In the genomic region with DNA sequence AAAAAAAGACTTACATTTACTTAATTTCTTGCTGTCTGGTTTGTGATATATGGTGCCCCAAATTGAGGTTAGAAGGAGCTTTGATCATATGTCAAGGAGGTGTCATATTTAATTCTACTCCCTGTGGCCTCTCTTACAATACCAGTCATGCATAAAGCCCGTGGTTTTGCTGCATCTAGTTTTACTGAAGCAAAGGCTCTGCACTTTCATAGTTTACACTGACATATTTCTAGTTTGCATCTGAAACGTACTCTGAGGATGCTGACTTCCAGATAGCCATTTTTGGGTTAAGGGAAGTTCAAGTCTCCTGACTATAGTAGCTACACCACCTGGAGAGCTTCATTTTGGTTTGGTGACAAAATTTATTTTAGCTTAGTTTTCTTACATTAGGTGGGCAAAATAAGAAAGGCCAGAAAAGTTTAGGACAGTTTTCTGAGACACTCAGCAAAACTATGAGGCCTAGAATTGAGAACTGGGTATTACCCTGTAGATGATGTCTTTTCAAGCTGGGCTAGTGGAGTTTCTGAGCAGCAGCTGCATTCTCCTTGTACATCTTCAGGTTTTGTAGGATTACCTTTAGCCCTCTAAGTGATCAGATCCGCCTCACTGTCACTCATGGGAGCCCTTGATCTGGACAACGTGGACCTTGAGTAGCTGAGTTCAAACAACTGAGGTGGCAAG, we compare ENCODE assay signal across 8 cellular contexts. TPM values are rescaled to one million over a fixed set of nuclear protein-coding genes. Genes with fewer than 3 reads are reported as not detected.
A peak's percentile ranks its signal among the peaks of the same experiment; 100 is the strongest.
DNase-seq lines count a peak whose midpoint lies in the region; ATAC-seq, FAIRE-seq and TF ChIP-seq lines count a peak whose summit lies in the region.
"Not testable (repeated sequence)": the region's sequence is repeated elsewhere in the genome, so short reads cannot be mapped to it uniquely, and the experiment has no call there.

No MANE protein-coding gene starts in this region.

- H3K79me2 ChIP-seq in GM12878 (ENCODE audit: control insufficient read depth, insufficient read depth, low read length), result not testable (repeated sequence)

- intact Hi-C loops in GM12878 (cut with micrococcal nuclease; ENCODE audit: unreplicated experiment), result not testable (repeated sequence)

- in situ Hi-C loops in GM12878 (cut with MboI), result not testable (repeated sequence)

- not testable (repeated sequence) for BruUV-seq in GM12878 (replicated peaks; lab: Mats Ljungman, UMichigan)

- H3K27me3 Mint-ChIP-seq in stimulated activated naive B cell treated with anti-CD40 and anti-IgM and Interleukin-4, amounts not matched to agents 10 μg/mL and 1 μg/mL and 100 μg/mL, for 72 hours, result not testable (repeated sequence)

- H4K20me1 ChIP-seq in GM12878 (ENCODE audit: control insufficient read depth, insufficient read depth), result not testable (repeated sequence)

- not testable (repeated sequence) for H3K4me3 Mint-ChIP-seq in stimulated activated naive B cell treated with anti-CD40 and anti-IgM and Interleukin-4, amounts not matched to agents 10 μg/mL and 1 μg/mL and 100 μg/mL, for 72 hours

- not testable (repeated sequence) for H3K4me1 ChIP-seq in GM12878 (ENCODE audit: control insufficient read depth, insufficient read depth, low read length)

- not testable (repeated sequence) for TF ChIP-seq POLR2A in GM12878 (IDR thresholded peaks at IDR 0.05; ENCODE audit: low read depth, low read length)

- SMC1A ChIA-PET in GM12878 (lab: Charles Lee; ENCODE audit: uncharacterized antibody, unreplicated experiment), result not testable (repeated sequence)

- not testable (repeated sequence) for TF ChIP-seq CTCF in GM12878 (IDR thresholded peaks at IDR 0.05 in 2 of 3, conservative IDR thresholded peaks at IDR 0.05 in 1 of 3; ENCODE audit: control insufficient read depth in 2 of 3, extremely low read depth in 1 of 3, insufficient read depth in 1 of 3, low read depth in 3 of 3, low read length in 3 of 3)

- peak; percentile 95 for ATAC-seq in GM18511 (IDR thresholded peaks at IDR 0.05; ENCODE audit: unreplicated experiment)
- ATAC-seq in GM19397 (IDR thresholded peaks at IDR 0.05; ENCODE audit: unreplicated experiment), result peak; percentile 68
- peak; percentile 69 for ATAC-seq in GM21717 (IDR thresholded peaks at IDR 0.05; ENCODE audit: unreplicated experiment)
- peak; percentile 81 for ATAC-seq in HG03025 (IDR thresholded peaks at IDR 0.05; ENCODE audit: low FRiP score, unreplicated experiment)
- peak; percentile 62 for ATAC-seq in HG03460 (IDR thresholded peaks at IDR 0.05; ENCODE audit: unreplicated experiment)
- peak; percentile 79 for ATAC-seq in GM12878
- ATAC-seq in stimulated activated naive B cell treated with anti-CD40 and anti-IgM and Interleukin-4, amounts not matched to agents 10 μg/mL and 1 μg/mL and 100 μg/mL, for 72 hours (replicated peaks), result peak; percentile 89 to 93

- not testable (repeated sequence) for H3K9ac ChIP-seq in GM12878 (ENCODE audit: control insufficient read depth, insufficient read depth, low read length)

- H3K36me3 Mint-ChIP-seq in stimulated activated naive B cell treated with anti-CD40 and anti-IgM and Interleukin-4, amounts not matched to agents 10 μg/mL and 1 μg/mL and 100 μg/mL, for 72 hours, result not testable (repeated sequence)

- H3K9me3 ChIP-seq in GM12878 (replicated peaks; ENCODE audit: control insufficient read depth, insufficient read depth, low read length), result not testable (repeated sequence)

- 0% methylated on average over 1 of the region's 4 CpGs for WGBS in GM12878 (ENCODE audit: insufficient coverage, insufficient replicate concordance, low lambda C conversion rate, missing lambda C conversion rate)

- H3K36me3 ChIP-seq in GM12878 (ENCODE audit: control insufficient read depth in 2 of 2, insufficient read depth in 2 of 2, low read length in 1 of 2), result not testable (repeated sequence)

- POLR2A ChIA-PET in GM12878 (lab: Charles Lee), result not testable (repeated sequence)

- not testable (repeated sequence) for TF ChIP-seq EP300 in GM12878 (IDR thresholded peaks at IDR 0.05; ENCODE audit: borderline replicate concordance in 1 of 2, control insufficient read depth in 1 of 2, low read depth in 2 of 2, low read length in 2 of 2)

- DNase-seq in RCC 7860 (ENCODE audit: low spot score); GM12878 (ENCODE audit: low read depth, low spot score); stimulated activated naive B cell treated with anti-CD40 and anti-IgM and Interleukin-4, amounts not matched to agents 10 μg/mL and 1 μg/mL and 100 μg/mL, for 72 hours: not testable (repeated sequence)

- H3K27ac Mint-ChIP-seq in stimulated activated naive B cell treated with anti-CD40 and anti-IgM and Interleukin-4, amounts not matched to agents 10 μg/mL and 1 μg/mL and 100 μg/mL, for 72 hours, result not testable (repeated sequence)

- RAD21 ChIA-PET in GM12878 (lab: Charles Lee; ENCODE audit: unreplicated experiment), result not testable (repeated sequence)

- not testable (repeated sequence) for H3K4me3 ChIP-seq in GM12878

- H2AFZ ChIP-seq in GM12878 (ENCODE audit: control insufficient read depth, low read depth, low read length), result not testable (repeated sequence)

- H3K27ac ChIP-seq in GM12878 (ENCODE audit: control insufficient read depth, insufficient read depth), result not testable (repeated sequence)

- H3K4me1 Mint-ChIP-seq in stimulated activated naive B cell treated with anti-CD40 and anti-IgM and Interleukin-4, amounts not matched to agents 10 μg/mL and 1 μg/mL and 100 μg/mL, for 72 hours, result not testable (repeated sequence)

- not testable (repeated sequence) for H3K27me3 ChIP-seq in GM12878 (replicated peaks in 1 of 2; ENCODE audit: control insufficient read depth in 2 of 2, insufficient read depth in 2 of 2, low read length in 1 of 2)

- peak; percentile 65 for FAIRE-seq in RCC 7860 (lab: Jason Lieb, UNC)
- not testable (repeated sequence) for FAIRE-seq in GM12878 (lab: Jason Lieb, UNC)

- TF ChIP-seq RAD21 in GM12878 (IDR thresholded peaks at IDR 0.05; ENCODE audit: insufficient read depth, low read depth, low read length), result not testable (repeated sequence)

- not testable (repeated sequence) for H3K4me2 ChIP-seq in GM12878 (ENCODE audit: control insufficient read depth, insufficient read depth)

- H3K9me3 Mint-ChIP-seq in stimulated activated naive B cell treated with anti-CD40 and anti-IgM and Interleukin-4, amounts not matched to agents 10 μg/mL and 1 μg/mL and 100 μg/mL, for 72 hours, result not testable (repeated sequence)

- CTCF ChIA-PET in GM12878 (lab: Yijun Ruan, JAX), result not testable (repeated sequence)

TF ChIP-seq in GM12878, 131 proteins besides CTCF, POLR2A, EP300 and RAD21:
- TF ChIP-seq SRF (IDR thresholded peaks at IDR 0.05; ENCODE audit: low read depth in 2 of 2, low read length in 2 of 2), result peak in 1 of 2 experiments; percentile 56; a peak in 1 of 4 replicates

RNA-seq across cellular contexts. Expression of gene SRGAP2C, which starts 47.8 kb away (rescaled TPM):
- total RNA-seq in GM12878 (2013; cell fraction: nucleolus; rRNA removed), result 3.1 and 3.3 TPM in 2 replicates
- total RNA-seq in GM12878 (2014; rRNA removed) (1.7 and 2.4 TPM in 2 replicates), GM12878 (2014; rRNA removed; fragmentation: Illumina TruSeq; extraction: Trizol) (2.3 TPM in 2 replicates), GM12878 (2021) (6.0 and 7.6 TPM in 2 replicates)
- polyA plus RNA-seq in GM12878 (2011; ENCODE audit: low read depth), result 0.73 TPM
- polyA plus RNA-seq in GM12878 (2011; rRNA removed) (3.5 and 4.0 TPM in 2 replicates), GM12878 (2014; fragmentation: Illumina TruSeq; extraction: Trizol) (1.7 and 2.3 TPM in 2 replicates), GM12878 (2014; fragmentation: Nextera tagmentation; extraction: Ambion mirVana) (1 to 10 TPM in 1 of 2 experiments, under 1 TPM in 1; 0.82 to 1.4 TPM), GM12878 (2014; rRNA removed) (1.0 and 1.2 TPM in 2 replicates), GM12878 (2016; fragmentation: Nextera tagmentation; extraction: Ambion mirVana) (1 to 10 TPM; 2.3 to 2.6 TPM)
- polyA plus RNA-seq in GM12878 (2011; cell fraction: cytosol; rRNA removed), result 1.5 and 2.7 TPM in 2 replicates
- 2.2 and 2.9 TPM in 2 replicates for polyA plus RNA-seq in GM12878 (2011; cell fraction: nucleus; rRNA removed)
- polyA plus RNA-seq in GM12878 (2012), result 1.2 and 1.8 TPM in 2 replicates
- 4.6 and 8.3 TPM in 2 replicates for polyA minus RNA-seq in GM12878 (2011; rRNA and poly(A)+ RNA removed)
- 2.4 and 9.0 TPM in 2 replicates for polyA minus RNA-seq in GM12878 (2011; cell fraction: cytosol; rRNA and poly(A)+ RNA removed)
- polyA minus RNA-seq in GM12878 (2011; cell fraction: nucleus; rRNA and poly(A)+ RNA removed), result 3.4 and 4.5 TPM in 2 replicates

RNA-seq across cellular contexts. Expression of gene FAM72B, which starts 48.4 kb away (rescaled TPM):
- 7.6 and 13.5 TPM in 2 replicates for total RNA-seq in GM12878 (2013; cell fraction: nucleolus; rRNA removed)
- total RNA-seq in GM12878 (2014; rRNA removed) (11.1 and 15.3 TPM in 2 replicates), GM12878 (2014; rRNA removed; fragmentation: Illumina TruSeq; extraction: Trizol) (18.7 and 18.8 TPM in 2 replicates), GM12878 (2021) (11.9 and 13.6 TPM in 2 replicates)
- polyA plus RNA-seq in GM12878 (2011; ENCODE audit: low read depth), result 4.1 TPM
- polyA plus RNA-seq in GM12878 (2011; rRNA removed) (37.8 and 65.2 TPM in 2 replicates), GM12878 (2014; fragmentation: Illumina TruSeq; extraction: Trizol) (25.9 and 31.3 TPM in 2 replicates), GM12878 (2014; fragmentation: Nextera tagmentation; extraction: Ambion mirVana) (1 to 10 TPM; 7.3 to 9.9 TPM), GM12878 (2014; rRNA removed) (13.0 and 16.1 TPM in 2 replicates), GM12878 (2016; fragmentation: Nextera tagmentation; extraction: Ambion mirVana) (10 to 100 TPM; 22.1 to 25.4 TPM)
- polyA plus RNA-seq in GM12878 (2011; cell fraction: cytosol; rRNA removed), result 18.0 and 22.4 TPM in 2 replicates
- 22.5 and 30.2 TPM in 2 replicates for polyA plus RNA-seq in GM12878 (2011; cell fraction: nucleus; rRNA removed)
- polyA plus RNA-seq in GM12878 (2012), result 5.8 and 11.4 TPM in 2 replicates
- polyA minus RNA-seq in GM12878 (2011; rRNA and poly(A)+ RNA removed), result 57.1 and 61.5 TPM in 2 replicates
- polyA minus RNA-seq in GM12878 (2011; cell fraction: cytosol; rRNA and poly(A)+ RNA removed), result 14.4 and 19.5 TPM in 2 replicates
- 23.9 and 31.6 TPM in 2 replicates for polyA minus RNA-seq in GM12878 (2011; cell fraction: nucleus; rRNA and poly(A)+ RNA removed)
